ENCODE assay signal across 16 cellular contexts in genomic region chr22:24997023-24997422, GRCh38.
DNase-seq lines count a peak whose midpoint lies in the region; TF ChIP-seq lines count a peak whose summit lies in the region.
"Had no signal": no experiment of that assay in that cellular context is flagged by ENCODE, and none has a peak within 500 bp of the region (broad histone marks: within the 10 kb centered on the region; RNA-seq: fewer than 3 reads in every experiment).

No MANE protein-coding gene starts in this region.

- H3K27ac ChIP-seq in HUES6 (ENCODE audit: low read depth, low read length) (peak overlapping the region; percentile 48; the same call in 1 of the 2 replicates), WERI-Rb-1 (peak overlapping the region; percentile 89)
- H3K27ac ChIP-seq: BLaER1 treated with 17β-estradiol and CSF1 and Interleukin-3, amounts not matched to agents 10 nM and 100 nM had no signal

- H3K4me1 ChIP-seq in HUES6 (ENCODE audit: control insufficient read depth, insufficient read depth, low read length) (peaks cover 44% of the 10 kb centered on the region), iPS-15b (ENCODE audit: control insufficient read depth, insufficient read depth, low read length) (peaks cover 27% of the 10 kb centered on the region)

- H3K27me3 Mint-ChIP-seq in activated T-cell treated with anti-CD3 and anti-CD28 coated beads, Interleukin-2, amount 50 U/mL, for 24 hours, result peaks cover 36% of the 10 kb centered on the region

- no peak overlapping the region for H3K27ac Mint-ChIP-seq in activated T-cell treated with anti-CD3 and anti-CD28 coated beads, Interleukin-2, amount 50 U/mL, for 24 hours

- H3K36me3 Mint-ChIP-seq in activated T-cell treated with anti-CD3 and anti-CD28 coated beads, Interleukin-2, amount 50 U/mL, for 24 hours (ENCODE audit: low read depth), result no peaks in the 10 kb centered on the region
- H3K36me3 Mint-ChIP-seq: naive thymus-derived CD8-positive, alpha-beta T cell had no signal

- TF ChIP-seq CTCF in WERI-Rb-1 (IDR thresholded peaks at IDR 0.05; ENCODE audit: low read depth, low read length), result no peak

- H3K36me3 ChIP-seq in HUES6 (ENCODE audit: control insufficient read depth, insufficient read depth, low read length) (no peaks in the 10 kb centered on the region), WERI-Rb-1 (no peaks in the 10 kb centered on the region), iPS-15b (ENCODE audit: control insufficient read depth, insufficient read depth, low read length) (no peaks in the 10 kb centered on the region)
- H3K36me3 ChIP-seq: BLaER1 treated with 17β-estradiol and CSF1 and Interleukin-3, amounts not matched to agents 10 nM and 100 nM; thyroid gland had no signal

- no peaks in the 10 kb centered on the region for H3K9me3 Mint-ChIP-seq in activated T-cell treated with anti-CD3 and anti-CD28 coated beads, Interleukin-2, amount 50 U/mL, for 24 hours

- no peaks in the 10 kb centered on the region for H3K9me3 ChIP-seq in HUES6 (ENCODE audit: control insufficient read depth, insufficient read depth, low read depth, low read length)
- H3K9me3 ChIP-seq in WERI-Rb-1 (ENCODE audit: severe bottlenecking), result no peaks in the 10 kb centered on the region
- no peaks in the 10 kb centered on the region for H3K9me3 ChIP-seq in iPS-15b (ENCODE audit: control insufficient read depth, insufficient read depth, low read length)
- H3K9me3 ChIP-seq: BLaER1 treated with 17β-estradiol and CSF1 and Interleukin-3, amounts not matched to agents 10 nM and 100 nM; thyroid gland had no signal

- no peaks in the 10 kb centered on the region for H3K27me3 ChIP-seq in HUES6 (ENCODE audit: control insufficient read depth, insufficient read depth, low read length)
- no peaks in the 10 kb centered on the region for H3K27me3 ChIP-seq in WERI-Rb-1 (ENCODE audit: insufficient read depth, low read depth, severe bottlenecking)
- no peaks in the 10 kb centered on the region for H3K27me3 ChIP-seq in iPS-15b (ENCODE audit: control insufficient read depth, insufficient read depth, low read length)
- H3K27me3 ChIP-seq: foreskin keratinocyte, thyroid gland had no signal

- DNase-seq in WERI-Rb-1 (no peak), retina (peak; percentile 20), COLO829 (ENCODE audit: low spot score) (no peak), NCI-H2107 treated with DMSO at 0.1 percent for 48 hours (lab: John Stamatoyannopoulos, UW; ENCODE audit: unreplicated experiment) (no peak)
- no peak for DNase-seq in activated T-cell treated with anti-CD3 and anti-CD28 coated beads, Interleukin-2, amount 50 U/mL, for 24 hours
- DNase-seq: activated CD4-positive, alpha-beta T cell treated with anti-CD3 and anti-CD28 coated beads for 1 hour; activated effector memory CD4-positive, alpha-beta T cell treated with anti-CD3 and anti-CD28 coated beads, Interleukin-2, amount 50 U/mL, for 16 hours; amniotic stem cell; KG1; naive thymus-derived CD8-positive, alpha-beta T cell; T-helper 2 cell; thyroid gland had no signal

- H3K4me1 Mint-ChIP-seq in activated T-cell treated with anti-CD3 and anti-CD28 coated beads, Interleukin-2, amount 50 U/mL, for 24 hours (ENCODE audit: low read depth), result peaks cover 18% of the 10 kb centered on the region

- H3K4me3 Mint-ChIP-seq in activated T-cell treated with anti-CD3 and anti-CD28 coated beads, Interleukin-2, amount 50 U/mL, for 24 hours, result no peak overlapping the region
- H3K4me3 Mint-ChIP-seq: naive thymus-derived CD8-positive, alpha-beta T cell had no signal

- H3K9ac ChIP-seq in HUES6 (ENCODE audit: low read length), result peak overlapping the region; percentile 39
- H3K9ac ChIP-seq in iPS-15b (ENCODE audit: low read depth, low read length), result no peak overlapping the region
- H3K9ac ChIP-seq: BLaER1 treated with 17β-estradiol and CSF1 and Interleukin-3, amounts not matched to agents 10 nM and 100 nM had no signal

- H3K4me3 ChIP-seq in HUES6 (ENCODE audit: low read depth, low read length), result peak overlapping the region; percentile 10; the same call in 1 of the 2 replicates
- H3K4me3 ChIP-seq in WERI-Rb-1 (ENCODE audit: low read depth, low read length), result peak overlapping the region; percentile 23
- H3K4me3 ChIP-seq in iPS-15b (ENCODE audit: low read depth, low read length), result peak overlapping the region; percentile 4
- H3K4me3 ChIP-seq: BLaER1 treated with 17β-estradiol and CSF1 and Interleukin-3, amounts not matched to agents 10 nM and 100 nM; thyroid gland had no signal
